In genomic region chr3:168094580-168094876, GRCh38 we compare ENCODE assay signal across 8 cellular contexts. TPM values are rescaled to one million over a fixed set of nuclear protein-coding genes. Genes with fewer than 3 reads are reported as not detected.
DNase-seq lines count a peak whose midpoint lies in the region; ATAC-seq and TF ChIP-seq lines count a peak whose summit lies in the region.

No MANE protein-coding gene starts in this region.

- no peak for ATAC-seq in stimulated activated naive CD8-positive, alpha-beta T cell treated with anti-CD3 and anti-CD28 coated beads, Interleukin-15, Interleukin-2, amounts not matched to agents 100 U/mL and 50 U/mL, for 24 hours
- ATAC-seq in GM19035 (IDR thresholded peaks at IDR 0.05; ENCODE audit: unreplicated experiment), result no peak
- ATAC-seq in GM21360 (IDR thresholded peaks at IDR 0.05; ENCODE audit: unreplicated experiment), result no peak

- peak overlapping the region; percentile 86 for H3K4me3 Mint-ChIP-seq in stimulated activated naive CD8-positive, alpha-beta T cell treated with anti-CD3 and anti-CD28 coated beads, Interleukin-15, Interleukin-2, amounts not matched to agents 100 ng/mL and 50 ng/mL, for 24 hours

- H3K36me3 Mint-ChIP-seq in stimulated activated naive CD8-positive, alpha-beta T cell treated with anti-CD3 and anti-CD28 coated beads, Interleukin-15, Interleukin-2, amounts not matched to agents 100 ng/mL and 50 ng/mL, for 24 hours (ENCODE audit: low read depth), result no peaks in the 10 kb centered on the region

- H3K4me1 ChIP-seq in suprapubic skin, result peaks cover 50% of the 10 kb centered on the region

- peaks cover 54% of the 10 kb centered on the region for H3K27me3 Mint-ChIP-seq in stimulated activated naive CD8-positive, alpha-beta T cell treated with anti-CD3 and anti-CD28 coated beads, Interleukin-15, Interleukin-2, amounts not matched to agents 100 ng/mL and 50 ng/mL, for 24 hours

- no peak for DNase-seq in stimulated activated naive CD8-positive, alpha-beta T cell treated with anti-CD3 and anti-CD28 coated beads, Interleukin-15, Interleukin-2, amounts not matched to agents 100 U/mL and 50 U/mL, for 24 hours
- DNase-seq in iris pigment epithelial cell (ENCODE audit: low read depth), result peak; percentile 69
- no peak for DNase-seq in suprapubic skin (ENCODE audit: low spot score in 2 of 2)
- no peak for DNase-seq in NCI-H510A (lab: John Stamatoyannopoulos, UW)

- no peaks in the 10 kb centered on the region for H3K36me3 ChIP-seq in suprapubic skin

- peak overlapping the region; percentile 81 for H3K4me3 ChIP-seq in suprapubic skin

- peaks cover 24% of the 10 kb centered on the region for H3K4me1 Mint-ChIP-seq in stimulated activated naive CD8-positive, alpha-beta T cell treated with anti-CD3 and anti-CD28 coated beads, Interleukin-15, Interleukin-2, amounts not matched to agents 100 ng/mL and 50 ng/mL, for 24 hours (ENCODE audit: low read depth)

- peak overlapping the region; percentile 74 for H3K27ac Mint-ChIP-seq in stimulated activated naive CD8-positive, alpha-beta T cell treated with anti-CD3 and anti-CD28 coated beads, Interleukin-15, Interleukin-2, amounts not matched to agents 100 ng/mL and 50 ng/mL, for 24 hours

- TF ChIP-seq EP300 in suprapubic skin (IDR thresholded peaks at IDR 0.05), result no peak

- H3K9me3 ChIP-seq in suprapubic skin, result no peaks in the 10 kb centered on the region

- no peak for TF ChIP-seq CTCF in suprapubic skin (IDR thresholded peaks at IDR 0.05)

- no peaks in the 10 kb centered on the region for H3K27me3 ChIP-seq in suprapubic skin

- 8% methylated on average over 9 of the region's 9 CpGs for WGBS in suprapubic skin

- no peak for TF ChIP-seq POLR2A in suprapubic skin (IDR thresholded peaks at IDR 0.05)

- H3K27ac ChIP-seq in angular gyrus (ENCODE audit: low read depth, low read length) (peak overlapping the region; percentile 84), suprapubic skin (peak overlapping the region; percentile 85)

- no peaks in the 10 kb centered on the region for H3K9me3 Mint-ChIP-seq in stimulated activated naive CD8-positive, alpha-beta T cell treated with anti-CD3 and anti-CD28 coated beads, Interleukin-15, Interleukin-2, amounts not matched to agents 100 ng/mL and 50 ng/mL, for 24 hours

RNA-seq across cellular contexts. Expression of gene GOLIM4, which starts 1.2 kb away (rescaled TPM):
- total RNA-seq in suprapubic skin, result 10 to 100 TPM; 16.0 to 21.3 (median 20.2) TPM
